ENCODE assay signal across 14 cellular contexts in genomic region chr3:123953735-123954134, GRCh38. TPM values are rescaled to one million over a fixed set of nuclear protein-coding genes. Genes with fewer than 3 reads are reported as not detected.
DNase-seq lines count a peak whose midpoint lies in the region; ATAC-seq, FAIRE-seq and TF ChIP-seq lines count a peak whose summit lies in the region.
"Had no signal": no experiment of that assay in that cellular context is flagged by ENCODE, and none has a peak within 500 bp of the region (broad histone marks: within the 10 kb centered on the region; RNA-seq: fewer than 3 reads in every experiment).

No MANE protein-coding gene starts in this region.

- no peak overlapping the region for H3K4me2 ChIP-seq in neural progenitor cell

- DNase-seq in GM12891 (ENCODE audit: insufficient read length, low spot score) (no peak), NCI-H526 (lab: John Stamatoyannopoulos, UW) (peak; percentile 95 to 96), neural progenitor cell (ENCODE audit: low spot score) (no peak), thyroid gland (no peak), NCI-H1694 (lab: John Stamatoyannopoulos, UW) (no peak)
- no peak for DNase-seq in stimulated activated CD4-positive, alpha-beta T cell treated with anti-CD3 and anti-CD28 coated beads, Interleukin-2, amount 100 ng/mL, for 24 hours
- DNase-seq: activated CD4-positive, alpha-beta memory T cell treated with anti-CD3 and anti-CD28 coated beads, Interleukin-2, amount 10 ng/mL, durations not matched to agents 7 days and 5 days; activated naive CD8-positive, alpha-beta T cell treated with anti-CD3 and anti-CD28 coated beads for 36 hours; immature natural killer cell; OCI-M1; T-helper 17 cell; upper lobe of left lung had no signal

- H3K9me3 Mint-ChIP-seq in neural progenitor cell = no peaks in the 10 kb centered on the region
- H3K9me3 Mint-ChIP-seq: activated CD4-positive, alpha-beta memory T cell treated with anti-CD3 and anti-CD28 coated beads, Interleukin-2, amount 10 ng/mL, durations not matched to agents 7 days and 5 days; activated naive CD8-positive, alpha-beta T cell treated with anti-CD3 and anti-CD28 coated beads for 36 hours; immature natural killer cell had no signal

- H3K4me1 ChIP-seq in neural progenitor cell (peaks cover 7% of the 10 kb centered on the region), thyroid gland (no peaks in the 10 kb centered on the region)
- H3K4me1 ChIP-seq: upper lobe of left lung had no signal

- H3K4me3 Mint-ChIP-seq in neural progenitor cell = no peak overlapping the region
- H3K4me3 Mint-ChIP-seq: activated CD4-positive, alpha-beta memory T cell treated with anti-CD3 and anti-CD28 coated beads, Interleukin-2, amount 10 ng/mL, durations not matched to agents 7 days and 5 days; activated naive CD8-positive, alpha-beta T cell treated with anti-CD3 and anti-CD28 coated beads for 36 hours; immature natural killer cell; T-helper 17 cell had no signal

- peaks cover 35% of the 10 kb centered on the region for H3K36me3 Mint-ChIP-seq in neural progenitor cell

- WGBS in thyroid gland, 2 donors = 97 to 98% methylated on average over 4 of the region's 4 CpGs

- peaks cover 9% of the 10 kb centered on the region for H3K4me1 Mint-ChIP-seq in neural progenitor cell

- intact Hi-C loops in thyroid gland (cut with DNase I) = no loop called here

- H3K36me3 ChIP-seq in neural progenitor cell (peaks cover 8% of the 10 kb centered on the region), thyroid gland (no peaks in the 10 kb centered on the region)

- H3K9ac ChIP-seq in neural progenitor cell = no peak overlapping the region

- H2AFZ ChIP-seq in neural progenitor cell (replicated peaks) = no peak overlapping the region

- H3F3A ChIP-seq in neural progenitor cell (ENCODE audit: low read depth) = no peaks in the 10 kb centered on the region

- no peak overlapping the region for H3K27ac Mint-ChIP-seq in neural progenitor cell
- H3K27ac Mint-ChIP-seq: activated CD4-positive, alpha-beta memory T cell treated with anti-CD3 and anti-CD28 coated beads, Interleukin-2, amount 10 ng/mL, durations not matched to agents 7 days and 5 days; activated naive CD8-positive, alpha-beta T cell treated with anti-CD3 and anti-CD28 coated beads for 36 hours; immature natural killer cell; T-helper 17 cell had no signal

- no peak for TF ChIP-seq POLR2A in GM12891 (IDR thresholded peaks at IDR 0.05; ENCODE audit: low read depth, low read length)
- TF ChIP-seq POLR2A in thyroid gland (IDR thresholded peaks at IDR 0.05) = no peak

- H3K4me3 ChIP-seq in neural progenitor cell (no peak overlapping the region), thyroid gland (replicated peaks in 1 of 3) (no peak overlapping the region)
- H3K4me3 ChIP-seq: upper lobe of left lung had no signal

- no peak overlapping the region for H3K27ac ChIP-seq in neural progenitor cell
- H3K27ac ChIP-seq in thyroid gland = no peak overlapping the region
- H3K27ac ChIP-seq: upper lobe of left lung had no signal

- no peaks in the 10 kb centered on the region for H3K9me3 ChIP-seq in neural progenitor cell (ENCODE audit: low read depth)
- H3K9me3 ChIP-seq in thyroid gland = no peaks in the 10 kb centered on the region
- H3K9me3 ChIP-seq: upper lobe of left lung had no signal

- ATAC-seq in GM21447 (IDR thresholded peaks at IDR 0.05; ENCODE audit: unreplicated experiment) (peak; percentile 79), HG03108 (IDR thresholded peaks at IDR 0.05; ENCODE audit: unreplicated experiment) (peak; percentile 72)
- ATAC-seq: T-helper 17 cell had no signal

- no peaks in the 10 kb centered on the region for H3K27me3 Mint-ChIP-seq in neural progenitor cell (ENCODE audit: insufficient read depth, low read depth)
- H3K27me3 Mint-ChIP-seq: activated CD4-positive, alpha-beta memory T cell treated with anti-CD3 and anti-CD28 coated beads, Interleukin-2, amount 10 ng/mL, durations not matched to agents 7 days and 5 days; activated naive CD8-positive, alpha-beta T cell treated with anti-CD3 and anti-CD28 coated beads for 36 hours; T-helper 17 cell had no signal

- TF ChIP-seq CTCF in neural progenitor cell (IDR thresholded peaks at IDR 0.05) = no peak
- TF ChIP-seq CTCF in thyroid gland (IDR thresholded peaks at IDR 0.05) = no peak

- H3K79me2 ChIP-seq in neural progenitor cell (ENCODE audit: low read depth) = peaks cover 30% of the 10 kb centered on the region

- FAIRE-seq in GM12891 (lab: Jason Lieb, UNC) = no peak

- H4K20me1 ChIP-seq in neural progenitor cell (ENCODE audit: low read depth) = peaks cover 12% of the 10 kb centered on the region

- H3K27me3 ChIP-seq in neural progenitor cell = no peaks in the 10 kb centered on the region
- H3K27me3 ChIP-seq in thyroid gland = no peaks in the 10 kb centered on the region
- H3K27me3 ChIP-seq: upper lobe of left lung had no signal

TF ChIP-seq in GM12891, 5 proteins besides CTCF, POLR2A, EP300 and RAD21:
- TF ChIP-seq POU2F2 (IDR thresholded peaks at IDR 0.05; ENCODE audit: low read depth, low read length) (peak; percentile 83; the same call in 1 of the 2 replicates), POLR2AphosphoS5 (IDR thresholded peaks at IDR 0.05; ENCODE audit: low read depth, low read length) (no peak), PAX5 (IDR thresholded peaks at IDR 0.05; ENCODE audit: insufficient read depth, low read length, severe bottlenecking) (no peak)

RNA-seq across cellular contexts. Expression of gene CCDC14, which starts 7.3 kb away (rescaled TPM):
- 34.8 TPM for polyA plus RNA-seq in GM12891 (2012; ENCODE audit: low read depth, missing spikeins)
- total RNA-seq in neural progenitor cell (ENCODE audit: low replicate concordance) (154 and 250 TPM in 2 replicates), thyroid gland (10 to 100 TPM; 22.2 to 46.6 (median 30.9) TPM)

RNA-seq across cellular contexts. Expression of gene ROPN1, which starts 38.2 kb away (rescaled TPM):
- polyA plus RNA-seq in GM12891 (2012; ENCODE audit: low read depth, missing spikeins) = not detected
- total RNA-seq in neural progenitor cell (ENCODE audit: low replicate concordance) (not detected in 2 replicates), thyroid gland (under 1 TPM in 1 of 4 donors, not detected in 3; 0.54 TPM)
- total RNA-seq: activated CD4-positive, alpha-beta memory T cell treated with anti-CD3 and anti-CD28 coated beads, Interleukin-2, amount 10 ng/mL, durations not matched to agents 7 days and 5 days; activated naive CD8-positive, alpha-beta T cell treated with anti-CD3 and anti-CD28 coated beads for 36 hours; T-helper 17 cell; upper lobe of left lung had no signal
- polyA plus RNA-seq: immature natural killer cell had no signal

Comparison
In these comparisons a context has a peak if more than half of its experiments do, and no peak if none do; other contexts are left out.
1. DNase-seq: peak in NCI-H526 (2 of 2); none in GM12891 (single experiment), neural progenitor cell (single experiment), thyroid gland (0 of 2), NCI-H1694 (single experiment) and stimulated activated CD4-positive, alpha-beta T cell treated with anti-CD3 and anti-CD28 coated beads, Interleukin-2, amount 100 ng/mL, for 24 hours (0 of 2).